Comparison of ENCODE assay signal across 2 cellular contexts in the genomic region with DNA sequence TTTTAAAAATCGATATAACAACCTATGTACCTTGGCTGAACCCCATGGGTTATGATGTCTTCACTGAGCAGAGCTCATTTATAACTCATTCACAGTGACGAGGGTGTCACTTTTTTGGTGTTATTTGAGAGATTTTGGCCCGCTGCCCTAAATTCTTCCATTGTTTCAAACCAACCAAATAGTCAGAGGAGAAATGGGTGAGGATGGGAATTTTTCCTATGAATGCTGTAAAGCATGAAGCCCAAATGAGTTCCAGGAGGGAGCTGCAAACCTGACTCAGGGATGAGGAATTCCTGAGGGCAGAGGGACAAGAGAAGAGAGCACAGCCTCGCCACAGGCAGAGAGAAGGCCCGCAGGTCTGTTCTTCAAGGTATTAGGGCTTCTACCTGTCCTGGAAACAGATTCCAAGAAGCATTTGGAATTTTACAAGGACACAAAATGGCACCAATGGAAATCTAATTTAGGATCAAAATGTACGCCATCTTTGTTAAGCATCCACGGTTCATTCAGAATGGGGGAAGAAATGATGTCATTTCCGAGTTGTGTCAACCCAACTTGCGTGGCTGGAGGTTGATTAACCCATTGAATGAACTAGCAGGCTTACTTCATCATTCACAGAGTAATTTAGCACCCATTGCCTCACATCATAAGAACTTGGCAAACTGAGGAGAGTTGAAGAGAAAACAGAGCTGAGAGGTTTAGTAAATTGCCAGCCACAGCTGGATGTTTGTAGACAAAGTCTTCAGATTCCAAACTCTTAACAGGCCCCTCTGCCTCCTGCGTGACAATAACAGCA.
TF ChIP-seq lines count a peak whose summit lies in the region.

No MANE protein-coding gene starts in this region.

TF ChIP-seq in GM23338, 12 proteins besides CTCF, POLR2A, EP300 and RAD21 (continues in another document):
- TF ChIP-seq ZNF462 (CRISPR knock-in tag; IDR thresholded peaks at IDR 0.05), result no peak
- no peak for TF ChIP-seq JUNB (IDR thresholded peaks at IDR 0.05; ENCODE audit: unreplicated experiment)
- no peak for TF ChIP-seq NANOG (IDR thresholded peaks at IDR 0.05; ENCODE audit: borderline replicate concordance)
- TF ChIP-seq ETS1 (IDR thresholded peaks at IDR 0.05), result no peak
- TF ChIP-seq EZH2phosphoT487 (IDR thresholded peaks at IDR 0.05; ENCODE audit: unreplicated experiment), result no peak
- no peak for TF ChIP-seq ZNF331 (CRISPR knock-in tag; IDR thresholded peaks at IDR 0.05; ENCODE audit: low read depth)
- no peak for TF ChIP-seq POLR2AphosphoS5 (IDR thresholded peaks at IDR 0.05; ENCODE audit: low read depth)

TF ChIP-seq in SK-N-SH, 30 proteins besides CTCF, POLR2A, EP300 and RAD21 (continued from another document):
- TF ChIP-seq, protein P1, sequence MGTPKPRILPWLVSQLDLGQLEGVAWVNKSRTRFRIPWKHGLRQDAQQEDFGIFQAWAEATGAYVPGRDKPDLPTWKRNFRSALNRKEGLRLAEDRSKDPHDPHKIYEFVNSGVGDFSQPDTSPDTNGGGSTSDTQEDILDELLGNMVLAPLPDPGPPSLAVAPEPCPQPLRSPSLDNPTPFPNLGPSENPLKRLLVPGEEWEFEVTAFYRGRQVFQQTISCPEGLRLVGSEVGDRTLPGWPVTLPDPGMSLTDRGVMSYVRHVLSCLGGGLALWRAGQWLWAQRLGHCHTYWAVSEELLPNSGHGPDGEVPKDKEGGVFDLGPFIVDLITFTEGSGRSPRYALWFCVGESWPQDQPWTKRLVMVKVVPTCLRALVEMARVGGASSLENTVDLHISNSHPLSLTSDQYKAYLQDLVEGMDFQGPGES (IDR thresholded peaks at IDR 0.05; ENCODE audit: low read depth, low read length), result no peak
- TF ChIP-seq ZBTB33 (IDR thresholded peaks at IDR 0.05; ENCODE audit: borderline replicate concordance, low read depth) (no peak), FOXJ3 (CRISPR knock-in tag; IDR thresholded peaks at IDR 0.05) (no peak), YY1 (IDR thresholded peaks at IDR 0.05; ENCODE audit: low read depth) (no peak), TCF12 (IDR thresholded peaks at IDR 0.05) (peak; percentile 67), TEAD4 (IDR thresholded peaks at IDR 0.05; ENCODE audit: borderline replicate concordance, insufficient read depth) (0 out of 2 replicates have a peak, but pooled peaks have one; percentile 31), MEF2A (IDR thresholded peaks at IDR 0.05; ENCODE audit: borderline replicate concordance, low read depth) (no peak), RXRA (IDR thresholded peaks at IDR 0.05; ENCODE audit: borderline replicate concordance, low read depth) (no peak), JUND (IDR thresholded peaks at IDR 0.05) (peak; percentile 42; the same call in 1 of the 2 replicates), NFIC (IDR thresholded peaks at IDR 0.05; ENCODE audit: borderline replicate concordance) (peak; percentile 61), POLR2AphosphoS5 (IDR thresholded peaks at IDR 0.05; ENCODE audit: low read depth, low read length) (no peak), RFX5 (IDR thresholded peaks at IDR 0.05; ENCODE audit: low read length) (no peak), PBX3 (IDR thresholded peaks at IDR 0.05) (peak; percentile 48; the same call in 1 of the 2 replicates), MXI1 (IDR thresholded peaks at IDR 0.05; ENCODE audit: low read depth, low read length) (no peak), ELF1 (IDR thresholded peaks at IDR 0.05) (no peak), FOSL2 (IDR thresholded peaks at IDR 0.05; ENCODE audit: borderline replicate concordance, low read depth) (peak; percentile 36; the same call in 1 of the 2 replicates)
- TF ChIP-seq, protein P2, sequence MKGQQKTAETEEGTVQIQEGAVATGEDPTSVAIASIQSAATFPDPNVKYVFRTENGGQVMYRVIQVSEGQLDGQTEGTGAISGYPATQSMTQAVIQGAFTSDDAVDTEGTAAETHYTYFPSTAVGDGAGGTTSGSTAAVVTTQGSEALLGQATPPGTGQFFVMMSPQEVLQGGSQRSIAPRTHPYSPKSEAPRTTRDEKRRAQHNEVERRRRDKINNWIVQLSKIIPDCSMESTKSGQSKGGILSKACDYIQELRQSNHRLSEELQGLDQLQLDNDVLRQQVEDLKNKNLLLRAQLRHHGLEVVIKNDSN (IDR thresholded peaks at IDR 0.05; ENCODE audit: borderline replicate concordance, low read depth), result no peak
